In genomic region chr6:25652007-25652515, GRCh38 we compare ENCODE assay signal across 8 cellular contexts. TPM values are rescaled to one million over a fixed set of nuclear protein-coding genes. Genes with fewer than 3 reads are reported as not detected.
DNase-seq lines count a peak whose midpoint lies in the region; ATAC-seq, FAIRE-seq and TF ChIP-seq lines count a peak whose summit lies in the region.

SCGN (plus strand) TSS chr6:25652215; CDS start chr6:25652404, 189 bp downstream.

- H3K79me2 ChIP-seq in H1 (ENCODE audit: control insufficient read depth in 1 of 2, insufficient read depth in 2 of 2, low read length in 2 of 2): no peaks in the 10 kb centered on the region

- no peaks in the 10 kb centered on the region for H3K79me1 ChIP-seq in H1 (ENCODE audit: low read depth, low read length)

- peaks cover 51% of the 10 kb centered on the region for H3K27me3 ChIP-seq in HUES48 (ENCODE audit: control insufficient read depth, insufficient read depth, low read length)
- H3K27me3 ChIP-seq in WERI-Rb-1 (ENCODE audit: insufficient read depth, low read depth, severe bottlenecking): peaks cover 6% of the 10 kb centered on the region
- H3K27me3 ChIP-seq in H1 (replicated peaks in 1 of 4; ENCODE audit: control insufficient read depth in 3 of 4, extremely low read depth in 1 of 4, insufficient read depth in 3 of 4, low read length in 3 of 4): peaks cover 4 to 10% (median 6%) of the 10 kb centered on the region in 4 experiments; a peak in 4 of 7 replicates
- no peaks in the 10 kb centered on the region for H3K27me3 ChIP-seq in lung (ENCODE audit: control insufficient read depth, insufficient read depth)

- no peaks in the 10 kb centered on the region for H4K20me1 ChIP-seq in H1 (replicated peaks in 1 of 2; ENCODE audit: control insufficient read depth in 1 of 2, insufficient read depth in 2 of 2, low read length in 2 of 2)

- TF ChIP-seq RAD21 in H1 (IDR thresholded peaks at IDR 0.05 in 1 of 2, conservative IDR thresholded peaks at IDR 0.05 in 1 of 2; ENCODE audit: low read depth in 2 of 2, low read length in 2 of 2): peak; percentile 7 to 28; a peak in 2 of 4 replicates

- no peak within 1 kb of the TSS for H4K5ac ChIP-seq in H1 (ENCODE audit: insufficient read length, low read depth, low read length)

- WGBS in H1 (ENCODE audit: extremely low coverage in 1 of 2, insufficient coverage in 1 of 2, insufficient read length in 1 of 2, insufficient replicate concordance in 2 of 2, low coverage in 1 of 2, low lambda C conversion rate in 2 of 2, missing lambda C conversion rate in 1 of 2), 2 experiments: 3% methylated on average over 35 of the region's 35 CpGs; no CpG with 5 or more reads in 1 of the 2 experiments
- WGBS in lung, 2 donors: 4 to 7% methylated on average over 35 of the region's 35 CpGs

- H3K9me3 ChIP-seq in HUES48 (ENCODE audit: control insufficient read depth, insufficient read depth, low read length) (no peaks in the 10 kb centered on the region), WERI-Rb-1 (ENCODE audit: severe bottlenecking) (no peaks in the 10 kb centered on the region), H1 (ENCODE audit: insufficient read depth in 2 of 2, low read depth in 1 of 2, low read length in 1 of 2) (no peaks in the 10 kb centered on the region), lung (ENCODE audit: control insufficient read depth in 2 of 2, insufficient read depth in 1 of 2, low read length in 1 of 2) (peaks cover 0 to 3% of the 10 kb centered on the region in 2 donors)

- ATAC-seq in lung (ENCODE audit: insufficient read depth, low FRiP score) (peak; percentile 77), HG03039 (IDR thresholded peaks at IDR 0.05; ENCODE audit: unreplicated experiment) (no peak)

- H4K8ac ChIP-seq in H1 (ENCODE audit: extremely low read depth, insufficient read depth, low read length): no peak within 1 kb of the TSS

- H3K18ac ChIP-seq in H1 (ENCODE audit: extremely low read depth, low read length): no peak within 1 kb of the TSS

- H3K9ac ChIP-seq in HUES48 (ENCODE audit: low read depth, low read length) (no peak within 1 kb of the TSS), H1 (replicated peaks in 1 of 4; ENCODE audit: extremely low read depth in 1 of 4, low read depth in 3 of 4, low read length in 3 of 4) (peak within 1 kb of the TSS in 1 of 4 experiments; percentile 18; a peak in 1 of 7 replicates)

- no peak within 1 kb of the TSS for H2BK20ac ChIP-seq in H1 (ENCODE audit: low read length)

- H2BK5ac ChIP-seq in H1 (ENCODE audit: low read depth, low read length): no peak within 1 kb of the TSS

- no peak within 1 kb of the TSS for H3K23ac ChIP-seq in H1 (ENCODE audit: insufficient read length)

- peak within 1 kb of the TSS; percentile 84 to 91 for H3K4me2 ChIP-seq in H1 (ENCODE audit: insufficient read depth in 1 of 2, low read depth in 2 of 2, low read length in 2 of 2)

- no peak within 1 kb of the TSS for H3K4ac ChIP-seq in H1 (replicated peaks; ENCODE audit: insufficient read length, low read depth, low read length)

- H2BK15ac ChIP-seq in H1 (ENCODE audit: low read length): no peak within 1 kb of the TSS

- H3K36me3 ChIP-seq in HUES48 (ENCODE audit: control insufficient read depth, insufficient read depth, low read length) (no peaks in the 10 kb centered on the region), WERI-Rb-1 (no peaks in the 10 kb centered on the region), H1 (ENCODE audit: control insufficient read depth in 2 of 4, insufficient read depth in 4 of 4, low read length in 3 of 4) (no peaks in the 10 kb centered on the region), lung (ENCODE audit: control insufficient read depth in 2 of 2, insufficient read depth in 2 of 2, low read length in 2 of 2) (no peaks in the 10 kb centered on the region)

- no peak within 1 kb of the TSS for H3K14ac ChIP-seq in H1 (ENCODE audit: insufficient read length)

- POLR2A ChIA-PET in H1 (lab: Charles Lee; ENCODE audit: partially characterized antibody): no interaction called here

- H3K56ac ChIP-seq in H1 (replicated peaks; ENCODE audit: insufficient read length, low read depth, low read length): no peak within 1 kb of the TSS

- TF ChIP-seq CTCF in WERI-Rb-1 (IDR thresholded peaks at IDR 0.05; ENCODE audit: low read depth, low read length): no peak
- no peak for TF ChIP-seq CTCF in H1 (IDR thresholded peaks at IDR 0.05; ENCODE audit: control extremely low read depth in 1 of 3, insufficient read depth in 1 of 3, low read depth in 1 of 3, low read length in 3 of 3)
- no peak for TF ChIP-seq CTCF in lung (IDR thresholded peaks at IDR 0.05; ENCODE audit: control extremely low read depth, extremely low read depth)
- no peak for TF ChIP-seq CTCF in D721Med (IDR thresholded peaks at IDR 0.05; ENCODE audit: insufficient read depth, missing control alignments)

- H3K27ac ChIP-seq in HUES48 (ENCODE audit: low read depth, low read length) (no peak within 1 kb of the TSS), WERI-Rb-1 (no peak within 1 kb of the TSS), H1 (ENCODE audit: low read depth, low read length) (no peak within 1 kb of the TSS), lung (ENCODE audit: low read depth in 1 of 2, low read length in 1 of 2) (no peak within 1 kb of the TSS)

- H2BK12ac ChIP-seq in H1 (ENCODE audit: low read depth, low read length): no peak within 1 kb of the TSS

- no peak within 1 kb of the TSS for H2AK5ac ChIP-seq in H1 (ENCODE audit: low read depth, low read length)

- TF ChIP-seq POLR2A in H1 (IDR thresholded peaks at IDR 0.05; ENCODE audit: control extremely low read depth in 1 of 2, low read depth in 2 of 2, low read length in 2 of 2): no peak

- FAIRE-seq in H1 (lab: Jason Lieb, UNC) (peak; percentile 24), D721Med (lab: Jason Lieb, UNC) (no peak)

- TF ChIP-seq EP300 in H1 (IDR thresholded peaks at IDR 0.05; ENCODE audit: borderline replicate concordance in 1 of 2, low read depth in 2 of 2, low read length in 2 of 2): no peak

- H2AFZ ChIP-seq in H1 (ENCODE audit: low read length): peak within 1 kb of the TSS; percentile 93; the same call in 1 of the 2 replicates

- H3K23me2 ChIP-seq in H1 (ENCODE audit: low read depth, low read length): 0 out of 2 replicates have a peak, but pooled peaks cover 6% of the 10 kb centered on the region

- peak; percentile 31 for DNase-seq in CD1c-positive myeloid dendritic cell (ENCODE audit: extremely low spot score)
- peak; percentile 76 for DNase-seq in WERI-Rb-1
- DNase-seq in H1 (ENCODE audit: low read depth in 1 of 2, low spot score in 2 of 2): peak; percentile 39 to 89
- DNase-seq in lung (ENCODE audit: low spot score): peak; percentile 43
- peak; percentile 70 for DNase-seq in stimulated activated CD8-positive, alpha-beta memory T cell treated with anti-CD3 and anti-CD28 coated beads, Interleukin-4, amount 100 ng/mL, for 48 hours
- DNase-seq in D721Med (ENCODE audit: insufficient read length, low spot score): no peak

- no peak within 1 kb of the TSS for H4K91ac ChIP-seq in H1 (replicated peaks; ENCODE audit: insufficient read length, low read length)

- H3K4me3 ChIP-seq in HUES48 (ENCODE audit: low read depth, low read length) (peak within 1 kb of the TSS; percentile 64), WERI-Rb-1 (ENCODE audit: low read depth, low read length) (peak within 1 kb of the TSS; percentile 52), H1 (ENCODE audit: extremely low read depth in 1 of 4, insufficient read depth in 2 of 4, low read depth in 3 of 4, low read length in 4 of 4) (peak within 1 kb of the TSS; percentile 27 to 57 (median 30); a peak in 7 of 8 replicates), lung (no peak within 1 kb of the TSS)

- H3K4me1 ChIP-seq in HUES48 (ENCODE audit: control insufficient read depth, insufficient read depth, low read length) (no peaks in the 10 kb centered on the region), H1 (replicated peaks in 1 of 4; ENCODE audit: control insufficient read depth in 3 of 4, insufficient read depth in 4 of 4, low read length in 3 of 4) (no peaks in the 10 kb centered on the region; a peak in 2 of 7 replicates), lung (ENCODE audit: control insufficient read depth in 2 of 2, insufficient read depth in 2 of 2, low read length in 2 of 2) (peaks cover 0 to 2% of the 10 kb centered on the region in 2 donors)

- H2BK120ac ChIP-seq in H1 (replicated peaks; ENCODE audit: low read depth, low read length): no peak within 1 kb of the TSS

- CTCF ChIA-PET in H1 (lab: Charles Lee; ENCODE audit: partially characterized antibody): interaction anchor here (0.5 to 2.6 kb wide), 6 partner anchors 10 to 1450 kb away, joined by 3 to 6 read pairs (median 3); no protein-coding TSS in a partner anchor

TF ChIP-seq in H1, 55 proteins besides CTCF, POLR2A, EP300 and RAD21 (continues in another document):
- TF ChIP-seq RFX5 (IDR thresholded peaks at IDR 0.05; ENCODE audit: borderline replicate concordance, low read depth, low read length) (no peak), SP1 (IDR thresholded peaks at IDR 0.05; ENCODE audit: low read depth, low read length) (0 out of 2 replicates have a peak, but pooled peaks have one; percentile 12), CREB1 (IDR thresholded peaks at IDR 0.05) (peak; percentile 67), NANOG (IDR thresholded peaks at IDR 0.05; ENCODE audit: insufficient read depth, low read depth, low read length, poor library complexity, severe bottlenecking) (no peak), YY1 (IDR thresholded peaks at IDR 0.05; ENCODE audit: low read depth, low read length) (0 out of 2 replicates have a peak, but pooled peaks have one; percentile 12), SAP30 (IDR thresholded peaks at IDR 0.05; ENCODE audit: insufficient read depth, insufficient replicate concordance, low read length) (peak; percentile 54), ZNF274 (IDR thresholded peaks at IDR 0.05; ENCODE audit: borderline replicate concordance, extremely low read depth, low read length) (no peak), SIN3A (conservative IDR thresholded peaks at IDR 0.05 in 1 of 2, IDR thresholded peaks at IDR 0.05 in 1 of 2; ENCODE audit: low read depth in 1 of 2, low read length in 2 of 2) (peak; percentile 94 to 95), KDM4A (IDR thresholded peaks at IDR 0.05; ENCODE audit: low read depth, low read length, severe bottlenecking) (peak; percentile 58), TAF1 (IDR thresholded peaks at IDR 0.05; ENCODE audit: low read depth, low read length) (no peak), CHD2 (IDR thresholded peaks at IDR 0.05; ENCODE audit: low read length) (peak; percentile 37; the same call in 1 of the 2 replicates), ASH2L (IDR thresholded peaks at IDR 0.05; ENCODE audit: low read length) (peak; percentile 30)

RNA-seq across cellular contexts. Expression of gene SCGN, which starts in this region (rescaled TPM):
- total RNA-seq in H1 (2021; fragmentation: NEBNext Ultra II Directional; extraction: Animal tissue kit (Norgen Biotek cat#: 25700)): not detected in 2 replicates
- polyA plus RNA-seq in H1 (2011; rRNA removed) (not detected in 2 replicates), lung (under 1 TPM; 0.07 to 0.10 TPM)
- not detected for polyA plus RNA-seq in H1 (2011; cell fraction: cytosol; rRNA removed)
- not detected for polyA plus RNA-seq in H1 (2011; cell fraction: nucleus; rRNA removed)
- not detected in 4 replicates for polyA plus RNA-seq in H1 (2012, experiment 1 of 2)
- not detected for polyA plus RNA-seq in H1 (2012, experiment 2 of 2)
- not detected for polyA plus RNA-seq in H1 (2013, experiment 1 of 2)
- not detected for polyA plus RNA-seq in H1 (2013, experiment 2 of 2)
- not detected in 2 replicates for polyA minus RNA-seq in H1 (2011; rRNA and poly(A)+ RNA removed)
- not detected for polyA minus RNA-seq in H1 (2011; cell fraction: cytosol; rRNA and poly(A)+ RNA removed)
- not detected for polyA minus RNA-seq in H1 (2011; cell fraction: nucleus; rRNA and poly(A)+ RNA removed)
- 1 to 10 TPM in 1 of 2 donors, under 1 TPM in 1; 0.15 to 2.7 TPM for total RNA-seq in lung

Comparison
In these comparisons a context has a peak if more than half of its experiments do, and no peak if none do; other contexts are left out.
1. Peak in DNase-seq, H3K4me3 ChIP-seq and H3K4me2 ChIP-seq in H1; RNA of the gene not detected or under 1 TPM.